1 cellular context compared by ENCODE assay signal in genomic region chr5:132063090-132063911, GRCh38.
TF ChIP-seq lines count a peak whose summit lies in the region.

No MANE protein-coding gene starts in this region.

TF ChIP-seq in K562, 482 proteins besides CTCF, POLR2A, EP300 and RAD21 (continued from another document and continues in another):
- TF ChIP-seq, protein P1, sequence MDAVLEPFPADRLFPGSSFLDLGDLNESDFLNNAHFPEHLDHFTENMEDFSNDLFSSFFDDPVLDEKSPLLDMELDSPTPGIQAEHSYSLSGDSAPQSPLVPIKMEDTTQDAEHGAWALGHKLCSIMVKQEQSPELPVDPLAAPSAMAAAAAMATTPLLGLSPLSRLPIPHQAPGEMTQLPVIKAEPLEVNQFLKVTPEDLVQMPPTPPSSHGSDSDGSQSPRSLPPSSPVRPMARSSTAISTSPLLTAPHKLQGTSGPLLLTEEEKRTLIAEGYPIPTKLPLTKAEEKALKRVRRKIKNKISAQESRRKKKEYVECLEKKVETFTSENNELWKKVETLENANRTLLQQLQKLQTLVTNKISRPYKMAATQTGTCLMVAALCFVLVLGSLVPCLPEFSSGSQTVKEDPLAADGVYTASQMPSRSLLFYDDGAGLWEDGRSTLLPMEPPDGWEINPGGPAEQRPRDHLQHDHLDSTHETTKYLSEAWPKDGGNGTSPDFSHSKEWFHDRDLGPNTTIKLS (IDR thresholded peaks at IDR 0.05; ENCODE audit: borderline replicate concordance, low read depth) = no peak; the same call in 1 of the 2 replicates
- TF ChIP-seq ZNF124 (CRISPR knock-in tag; IDR thresholded peaks at IDR 0.05) (no peak), TEAD1 (CRISPR knock-in tag; IDR thresholded peaks at IDR 0.05) (peak in 1 of 2 experiments; percentile 58; a peak in 2 of 4 replicates), RAD51 (IDR thresholded peaks at IDR 0.05; ENCODE audit: borderline replicate concordance, low read depth) (no peak), DNMT1 (IDR thresholded peaks at IDR 0.05) (no peak), HNRNPH1 (optimal IDR thresholded peaks at IDR 0.05; ENCODE audit: low read depth, low read length) (no peak), FOXJ2 (tag; IDR thresholded peaks at IDR 0.05) (no peak), ZNF764 (CRISPR knock-in tag; IDR thresholded peaks at IDR 0.05; ENCODE audit: low read depth) (no peak), BMI1 (IDR thresholded peaks at IDR 0.05; ENCODE audit: low read length) (no peak), SRSF7 (optimal IDR thresholded peaks at IDR 0.05; ENCODE audit: low read depth, low read length) (no peak), CREB1 (IDR thresholded peaks at IDR 0.05) (0 out of 2 replicates have a peak, but pooled peaks have one; percentile 16), CREB1 (CRISPR knock-in tag; IDR thresholded peaks at IDR 0.05) (no peak), FOXP1 (CRISPR knock-in tag; IDR thresholded peaks at IDR 0.05) (0 out of 2 replicates have a peak, but pooled peaks have one; percentile 48), POLR2AphosphoS5 (IDR thresholded peaks at IDR 0.05; ENCODE audit: control insufficient read depth, insufficient read depth, low read depth, low read length) (no peak), JUN (IDR thresholded peaks at IDR 0.05; ENCODE audit: borderline replicate concordance, low read depth, low read length) (no peak), JUN (CRISPR knock-in tag; IDR thresholded peaks at IDR 0.05; ENCODE audit: borderline replicate concordance) (0 out of 2 replicates have a peak, but pooled peaks have one; percentile 65), STAG1 (CRISPR knock-in tag; IDR thresholded peaks at IDR 0.05; ENCODE audit: borderline replicate concordance) (peak; percentile 96; the same call in 1 of the 2 replicates), TBL1XR1 (IDR thresholded peaks at IDR 0.05; ENCODE audit: low read length in 2 of 2) (0 out of 4 replicates have a peak, but pooled peaks of 1 of the 2 experiments have one; percentile 30), MTA3 (IDR thresholded peaks at IDR 0.05; ENCODE audit: borderline replicate concordance) (peak; percentile 38; the same call in 1 of the 2 replicates), HNRNPL (IDR thresholded peaks at IDR 0.05; ENCODE audit: low read depth, low read length) (no peak), NBN (IDR thresholded peaks at IDR 0.05; ENCODE audit: low read depth) (no peak), FIP1L1 (IDR thresholded peaks at IDR 0.05; ENCODE audit: low read depth, low read length, poor library complexity, severe bottlenecking) (no peak), MLX (CRISPR knock-in tag; conservative IDR thresholded peaks at IDR 0.05) (no peak), ARID4B (CRISPR knock-in tag; IDR thresholded peaks at IDR 0.05) (peak; percentile 24; the same call in 1 of the 2 replicates), BHLHE40 (IDR thresholded peaks at IDR 0.05; ENCODE audit: low read length) (no peak), ARHGAP35 (IDR thresholded peaks at IDR 0.05; ENCODE audit: partially characterized antibody) (no peak), KLF13 (tag; IDR thresholded peaks at IDR 0.05; ENCODE audit: borderline replicate concordance, low read depth) (no peak), HMG20B (CRISPR knock-in tag; IDR thresholded peaks at IDR 0.05) (no peak), HDAC1 (IDR thresholded peaks at IDR 0.05) (no peak), E2F3 (CRISPR knock-in tag; IDR thresholded peaks at IDR 0.05) (no peak), ESRRA (IDR thresholded peaks at IDR 0.05; ENCODE audit: borderline replicate concordance, low read depth) (peak; percentile 58; the same call in 1 of the 2 replicates), HES1 (IDR thresholded peaks at IDR 0.05; ENCODE audit: low read depth) (no peak), CBX3 (IDR thresholded peaks at IDR 0.05; ENCODE audit: borderline replicate concordance in 1 of 2, low read length in 2 of 2) (peak in 1 of 2 experiments; percentile 73; a peak in 1 of 3 replicates), SAFB (IDR thresholded peaks at IDR 0.05; ENCODE audit: borderline replicate concordance, low read depth, low read length) (no peak), ZSCAN32 (CRISPR knock-in tag; IDR thresholded peaks at IDR 0.05) (no peak), ZBTB7A (IDR thresholded peaks at IDR 0.05; ENCODE audit: borderline replicate concordance, control insufficient read depth, low read depth, low read length) (0 out of 2 replicates have a peak, but pooled peaks have one; percentile 15), XRCC5 (IDR thresholded peaks at IDR 0.05; ENCODE audit: low read depth, low read length) (peak; percentile 64; the same call in 1 of the 2 replicates), ZNF444 (CRISPR knock-in tag; IDR thresholded peaks at IDR 0.05) (no peak), PHF20 (IDR thresholded peaks at IDR 0.05; ENCODE audit: partially characterized antibody) (no peak), TSHZ1 (CRISPR knock-in tag; IDR thresholded peaks at IDR 0.05) (no peak), SMAD3 (CRISPR knock-in tag; conservative IDR thresholded peaks at IDR 0.05) (no peak), ETV1 (tag; conservative IDR thresholded peaks at IDR 0.05; ENCODE audit: low read depth) (no peak), JUND (IDR thresholded peaks at IDR 0.05; ENCODE audit: borderline replicate concordance, low read depth, low read length) (peak; percentile 25; the same call in 1 of the 2 replicates), JUND (tag; IDR thresholded peaks at IDR 0.05; ENCODE audit: borderline replicate concordance, low read depth, low read length) (peak; percentile 13; the same call in 1 of the 3 replicates), ELF1 (tag; IDR thresholded peaks at IDR 0.05) (no peak), CTBP1 (IDR thresholded peaks at IDR 0.05; ENCODE audit: borderline replicate concordance) (0 out of 2 replicates have a peak, but pooled peaks have one; percentile 11), KAT7 (CRISPR knock-in tag; IDR thresholded peaks at IDR 0.05; ENCODE audit: borderline replicate concordance) (no peak), SIN3A (IDR thresholded peaks at IDR 0.05; ENCODE audit: borderline replicate concordance in 2 of 2, control insufficient read depth in 1 of 2, low read depth in 2 of 2, low read length in 2 of 2) (no peak), MAFG (tag; conservative IDR thresholded peaks at IDR 0.05) (no peak), POLR2AphosphoS2 (IDR thresholded peaks at IDR 0.05; ENCODE audit: low read length) (no peak), ZNF583 (CRISPR knock-in tag; IDR thresholded peaks at IDR 0.05) (no peak), ELF4 (CRISPR knock-in tag; IDR thresholded peaks at IDR 0.05) (no peak), GATAD2A (IDR thresholded peaks at IDR 0.05) (no peak), CBFA2T3 (IDR thresholded peaks at IDR 0.05) (0 out of 2 replicates have a peak, but pooled peaks have one; percentile 29)
- TF ChIP-seq, protein P2, sequence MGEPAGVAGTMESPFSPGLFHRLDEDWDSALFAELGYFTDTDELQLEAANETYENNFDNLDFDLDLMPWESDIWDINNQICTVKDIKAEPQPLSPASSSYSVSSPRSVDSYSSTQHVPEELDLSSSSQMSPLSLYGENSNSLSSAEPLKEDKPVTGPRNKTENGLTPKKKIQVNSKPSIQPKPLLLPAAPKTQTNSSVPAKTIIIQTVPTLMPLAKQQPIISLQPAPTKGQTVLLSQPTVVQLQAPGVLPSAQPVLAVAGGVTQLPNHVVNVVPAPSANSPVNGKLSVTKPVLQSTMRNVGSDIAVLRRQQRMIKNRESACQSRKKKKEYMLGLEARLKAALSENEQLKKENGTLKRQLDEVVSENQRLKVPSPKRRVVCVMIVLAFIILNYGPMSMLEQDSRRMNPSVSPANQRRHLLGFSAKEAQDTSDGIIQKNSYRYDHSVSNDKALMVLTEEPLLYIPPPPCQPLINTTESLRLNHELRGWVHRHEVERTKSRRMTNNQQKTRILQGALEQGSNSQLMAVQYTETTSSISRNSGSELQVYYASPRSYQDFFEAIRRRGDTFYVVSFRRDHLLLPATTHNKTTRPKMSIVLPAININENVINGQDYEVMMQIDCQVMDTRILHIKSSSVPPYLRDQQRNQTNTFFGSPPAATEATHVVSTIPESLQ (CRISPR knock-in tag; IDR thresholded peaks at IDR 0.05) = no peak
- TF ChIP-seq, protein P3, sequence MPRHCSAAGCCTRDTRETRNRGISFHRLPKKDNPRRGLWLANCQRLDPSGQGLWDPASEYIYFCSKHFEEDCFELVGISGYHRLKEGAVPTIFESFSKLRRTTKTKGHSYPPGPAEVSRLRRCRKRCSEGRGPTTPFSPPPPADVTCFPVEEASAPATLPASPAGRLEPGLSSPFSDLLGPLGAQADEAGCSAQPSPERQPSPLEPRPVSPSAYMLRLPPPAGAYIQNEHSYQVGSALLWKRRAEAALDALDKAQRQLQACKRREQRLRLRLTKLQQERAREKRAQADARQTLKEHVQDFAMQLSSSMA (CRISPR knock-in tag; IDR thresholded peaks at IDR 0.05) = no peak
- TF ChIP-seq, protein P4, sequence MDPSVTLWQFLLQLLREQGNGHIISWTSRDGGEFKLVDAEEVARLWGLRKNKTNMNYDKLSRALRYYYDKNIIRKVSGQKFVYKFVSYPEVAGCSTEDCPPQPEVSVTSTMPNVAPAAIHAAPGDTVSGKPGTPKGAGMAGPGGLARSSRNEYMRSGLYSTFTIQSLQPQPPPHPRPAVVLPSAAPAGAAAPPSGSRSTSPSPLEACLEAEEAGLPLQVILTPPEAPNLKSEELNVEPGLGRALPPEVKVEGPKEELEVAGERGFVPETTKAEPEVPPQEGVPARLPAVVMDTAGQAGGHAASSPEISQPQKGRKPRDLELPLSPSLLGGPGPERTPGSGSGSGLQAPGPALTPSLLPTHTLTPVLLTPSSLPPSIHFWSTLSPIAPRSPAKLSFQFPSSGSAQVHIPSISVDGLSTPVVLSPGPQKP (CRISPR knock-in tag; IDR thresholded peaks at IDR 0.05) = no peak
